ENCODE assay signal across 14 cellular contexts in the genomic region with DNA sequence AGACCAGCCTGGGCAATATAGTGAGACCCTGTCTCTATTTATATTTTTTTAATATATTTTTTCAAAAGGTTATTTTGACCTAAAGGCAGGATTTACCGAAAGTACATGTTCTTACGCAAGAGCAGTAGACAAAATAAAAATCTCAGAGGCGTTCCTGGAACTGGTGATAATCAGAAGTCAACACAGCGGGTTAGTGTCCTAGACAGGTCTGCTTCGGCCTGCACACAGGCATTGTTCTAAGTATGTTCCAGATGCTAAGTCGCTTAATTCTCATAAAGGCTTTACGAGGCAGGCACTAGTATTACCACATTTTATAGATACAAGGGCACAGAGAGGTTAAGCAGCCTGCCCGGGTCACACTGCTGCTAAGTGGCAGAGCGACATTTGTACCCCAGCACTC. TPM values are rescaled to one million over a fixed set of nuclear protein-coding genes. Genes with fewer than 3 reads are reported as not detected.
DNase-seq lines count a peak whose midpoint lies in the region; ATAC-seq and TF ChIP-seq lines count a peak whose summit lies in the region.
"Had no signal": no experiment of that assay in that cellular context is flagged by ENCODE, and none has a peak within 500 bp of the region (broad histone marks: within the 10 kb centered on the region; RNA-seq: fewer than 3 reads in every experiment).

No MANE protein-coding gene starts in this region.

- H3K4me3 ChIP-seq in HEK293 (ENCODE audit: low read depth, low read length) = no peak overlapping the region
- no peak overlapping the region for H3K4me3 ChIP-seq in LNCaP clone FGC (ENCODE audit: low read depth, low read length)
- H3K4me3 ChIP-seq in hepatocyte = no peak overlapping the region
- H3K4me3 ChIP-seq in prostate gland = no peak overlapping the region
- H3K4me3 ChIP-seq: BLaER1 treated with 17β-estradiol and CSF1 and Interleukin-3, amounts not matched to agents 10 nM and 100 nM had no signal

- ATAC-seq in activated CD8-positive, alpha-beta T cell treated with anti-CD3 and anti-CD28 coated beads for 36 hours = no peak
- ATAC-seq in HG03439 (IDR thresholded peaks at IDR 0.05; ENCODE audit: unreplicated experiment) = no peak
- ATAC-seq: CD8-positive, alpha-beta T cell; HCT116 had no signal

- no peak overlapping the region for H3K27ac ChIP-seq in HEK293 (ENCODE audit: extremely low read depth, low read depth, low read length)
- H3K27ac ChIP-seq in hepatocyte = peak overlapping the region; percentile 9
- H3K27ac ChIP-seq in prostate gland = peak overlapping the region; percentile 20 to 52
- H3K27ac ChIP-seq: BLaER1 treated with 17β-estradiol and CSF1 and Interleukin-3, amounts not matched to agents 10 nM and 100 nM had no signal

- peak; percentile 74 for DNase-seq in LNCaP clone FGC (ENCODE audit: low read depth)
- no peak for DNase-seq in hepatocyte (ENCODE audit: low spot score)
- no peak for DNase-seq in prostate gland (ENCODE audit: low spot score)
- DNase-seq in activated CD8-positive, alpha-beta T cell treated with anti-CD3 and anti-CD28 coated beads for 36 hours = no peak
- no peak for DNase-seq in foreskin melanocyte
- DNase-seq: Calu3; CD8-positive, alpha-beta T cell; GF-D8; GOT3 had no signal

- H3K4me1 ChIP-seq in HEK293 (ENCODE audit: control insufficient read depth, insufficient read depth, low read length) = no peaks in the 10 kb centered on the region
- peaks cover 10% of the 10 kb centered on the region for H3K4me1 ChIP-seq in hepatocyte (ENCODE audit: insufficient read depth)
- no peaks in the 10 kb centered on the region for H3K4me1 ChIP-seq in prostate gland (replicated peaks)
- H3K4me1 ChIP-seq: BLaER1 treated with 17β-estradiol and CSF1 and Interleukin-3, amounts not matched to agents 10 nM and 100 nM had no signal

- H3K27me3 ChIP-seq in hepatocyte (no peaks in the 10 kb centered on the region), prostate gland (replicated peaks; ENCODE audit: insufficient read depth) (no peaks in the 10 kb centered on the region)
- H3K27me3 ChIP-seq: BLaER1 treated with 17β-estradiol and CSF1 and Interleukin-3, amounts not matched to agents 10 nM and 100 nM had no signal

- CTCF ChIA-PET in HEK293 (lab: Yijun Ruan, JAX) = interaction anchor here (0.9 to 1.9 kb wide), 2 partner anchors 9 to 193 kb away, joined by 4 to 7 read pairs; no protein-coding TSS in a partner anchor
- CTCF ChIA-PET in activated CD8-positive, alpha-beta T cell treated with anti-CD3 and anti-CD28 coated beads for 36 hours (lab: Charles Lee) = interaction anchor here (1.3 to 3.9 kb wide), 2 partner anchors 9 to 215 kb away, joined by 6 to 11 read pairs; no protein-coding TSS in a partner anchor

- no peaks in the 10 kb centered on the region for H3K4me1 Mint-ChIP-seq in activated CD8-positive, alpha-beta T cell treated with anti-CD3 and anti-CD28 coated beads for 36 hours (ENCODE audit: low read depth)
- H3K4me1 Mint-ChIP-seq: B cell had no signal

- H3K9me2 ChIP-seq in hepatocyte (replicated peaks; ENCODE audit: insufficient read depth) = no peaks in the 10 kb centered on the region

- H2AFZ ChIP-seq in hepatocyte = no peak overlapping the region

- no peak overlapping the region for H3K4me2 ChIP-seq in hepatocyte
- H3K4me2 ChIP-seq: BLaER1 treated with 17β-estradiol and CSF1 and Interleukin-3, amounts not matched to agents 10 nM and 100 nM had no signal

- H3K27me3 Mint-ChIP-seq in activated CD8-positive, alpha-beta T cell treated with anti-CD3 and anti-CD28 coated beads for 36 hours = peaks cover 3% of the 10 kb centered on the region

- no peaks in the 10 kb centered on the region for H3K79me2 ChIP-seq in hepatocyte

- WGBS in hepatocyte (ENCODE audit: low lambda C conversion rate, missing lambda C conversion rate) = 49% methylated on average over 9 of the region's 9 CpGs
- 55% methylated on average over 9 of the region's 9 CpGs for WGBS in prostate gland

- H3K36me3 Mint-ChIP-seq in activated CD8-positive, alpha-beta T cell treated with anti-CD3 and anti-CD28 coated beads for 36 hours (ENCODE audit: low read depth) = no peaks in the 10 kb centered on the region
- H3K36me3 Mint-ChIP-seq: CD8-positive, alpha-beta T cell had no signal

- H3K4me3 Mint-ChIP-seq in activated CD8-positive, alpha-beta T cell treated with anti-CD3 and anti-CD28 coated beads for 36 hours = no peak overlapping the region
- H3K4me3 Mint-ChIP-seq: B cell; CD8-positive, alpha-beta T cell had no signal

- no peak overlapping the region for H3K27ac Mint-ChIP-seq in activated CD8-positive, alpha-beta T cell treated with anti-CD3 and anti-CD28 coated beads for 36 hours
- H3K27ac Mint-ChIP-seq: B cell; CD8-positive, alpha-beta T cell had no signal

- H3K9me3 Mint-ChIP-seq in activated CD8-positive, alpha-beta T cell treated with anti-CD3 and anti-CD28 coated beads for 36 hours = no peaks in the 10 kb centered on the region
- H3K9me3 Mint-ChIP-seq: CD8-positive, alpha-beta T cell had no signal

- H3K9me3 ChIP-seq in HEK293 (ENCODE audit: control insufficient read depth, insufficient read depth, low read depth, low read length) (no peaks in the 10 kb centered on the region), hepatocyte (ENCODE audit: low read depth) (no peaks in the 10 kb centered on the region), prostate gland (no peaks in the 10 kb centered on the region)
- H3K9me3 ChIP-seq: BLaER1 treated with 17β-estradiol and CSF1 and Interleukin-3, amounts not matched to agents 10 nM and 100 nM had no signal

- H3K36me3 ChIP-seq in HEK293 (ENCODE audit: control insufficient read depth in 2 of 2, insufficient read depth in 1 of 2, low read length in 2 of 2) (no peaks in the 10 kb centered on the region), hepatocyte (replicated peaks; ENCODE audit: insufficient read depth, low read depth) (no peaks in the 10 kb centered on the region), prostate gland (no peaks in the 10 kb centered on the region)
- H3K36me3 ChIP-seq: BLaER1 treated with 17β-estradiol and CSF1 and Interleukin-3, amounts not matched to agents 10 nM and 100 nM had no signal

- TF ChIP-seq CTCF in HEK293 (tag by site-specific recombination; IDR thresholded peaks at IDR 0.05) (no peak), LNCaP clone FGC (IDR thresholded peaks at IDR 0.05; ENCODE audit: control insufficient read depth, extremely low read depth, insufficient read depth) (no peak), hepatocyte (IDR thresholded peaks at IDR 0.05; ENCODE audit: poor library complexity) (no peak), prostate gland (IDR thresholded peaks at IDR 0.05) (no peak)
- TF ChIP-seq CTCF in activated CD8-positive, alpha-beta T cell treated with anti-CD3 and anti-CD28 coated beads for 36 hours (IDR thresholded peaks at IDR 0.05) = no peak

- intact Hi-C loops in prostate gland (cut with DNase I) = loop anchor here (10.0 kb wide), 1 partner anchor 368 kb away; no protein-coding TSS in a partner anchor
- intact Hi-C loops in activated CD8-positive, alpha-beta T cell treated with anti-CD3 and anti-CD28 coated beads for 36 hours (cut with micrococcal nuclease) = no loop called here

- no peaks in the 10 kb centered on the region for H4K20me1 ChIP-seq in hepatocyte (ENCODE audit: insufficient read depth, poor library complexity, severe bottlenecking)
- H4K20me1 ChIP-seq: BLaER1 treated with 17β-estradiol and CSF1 and Interleukin-3, amounts not matched to agents 10 nM and 100 nM had no signal

- no peak for TF ChIP-seq POLR2A in prostate gland (IDR thresholded peaks at IDR 0.05)

- POLR2A ChIA-PET in HEK293 (lab: Yijun Ruan, JAX) = no interaction called here
- POLR2A ChIA-PET in activated CD8-positive, alpha-beta T cell treated with anti-CD3 and anti-CD28 coated beads for 36 hours (lab: Charles Lee) = no interaction called here

TF ChIP-seq in HEK293, 187 proteins besides CTCF, POLR2A, EP300 and RAD21:
- peak; percentile 35; the same call in 1 of the 2 replicates for TF ChIP-seq ZNF664 (tag by site-specific recombination; IDR thresholded peaks at IDR 0.05)
- no peak for TF ChIP-seq ZBTB21 (tag by site-specific recombination; IDR thresholded peaks at IDR 0.05)

RNA-seq across cellular contexts. Expression of a gene that starts 56.9 kb away (rescaled TPM):
- total RNA-seq in hepatocyte (21.7 and 22.1 TPM in 2 replicates), prostate gland (10 to 100 TPM; 10.7 to 11.9 TPM)
- polyA plus RNA-seq in hepatocyte = 10.8 and 14.4 TPM in 2 replicates
- total RNA-seq in activated CD8-positive, alpha-beta T cell treated with anti-CD3 and anti-CD28 coated beads for 36 hours = 1 to 10 TPM; 5.7 to 5.9 TPM
